Comparison of ENCODE assay signal across 23 cellular contexts in genomic region chr3:144516029-144516428, GRCh38.
"Had no signal": no experiment of that assay in that cellular context is flagged by ENCODE, and none has a peak within 500 bp of the region (broad histone marks: within the 10 kb centered on the region; RNA-seq: fewer than 3 reads in every experiment).

No MANE protein-coding gene starts in this region.

- H3K4me3 Mint-ChIP-seq: activated B cell treated with CpG ODN at 0.5 μM for 24 hours; activated CD4-positive, alpha-beta memory T cell treated with anti-CD3 and anti-CD28 coated beads for 36 hours; activated CD4-positive, alpha-beta T cell treated with anti-CD3 and anti-CD28 coated beads, Interleukin-2, amount 10 ng/mL, durations not matched to agents 24 days and 14 days; activated naive CD8-positive, alpha-beta T cell treated with anti-CD3 and anti-CD28 coated beads, Interleukin-2, amount 50 U/mL, for 24 hours; activated T-cell treated with anti-CD3 and anti-CD28 coated beads, Interleukin-2, amount 50 U/mL, for 4 hours; central memory CD8-positive, alpha-beta T cell; T-cell had no signal

- H3K4me3 ChIP-seq: PC-9 had no signal

- DNase-seq: activated B cell treated with CpG ODN at 0.5 μM for 24 hours; activated CD4-positive, alpha-beta memory T cell treated with anti-CD3 and anti-CD28 coated beads for 36 hours; activated CD4-positive, alpha-beta T cell treated with anti-CD3 and anti-CD28 coated beads for 1 hour; activated CD4-positive, alpha-beta T cell treated with anti-CD3 and anti-CD28 coated beads, Interleukin-2, amount 10 ng/mL, durations not matched to agents 24 days and 14 days; activated CD8-positive, alpha-beta memory T cell treated with anti-CD3 and anti-CD28 coated beads for 24 hours; activated effector memory CD4-positive, alpha-beta T cell treated with anti-CD3 and anti-CD28 coated beads, Interleukin-2, amount 50 U/mL, for 16 hours; activated naive CD4-positive, alpha-beta T cell treated with Interleukin-2 at 50 U/mL for 16 hours; activated naive CD8-positive, alpha-beta T cell treated with anti-CD3 and anti-CD28 coated beads, Interleukin-2, amount 50 U/mL, for 24 hours; activated T-cell treated with anti-CD3 and anti-CD28 coated beads, Interleukin-2, amount 50 U/mL, for 4 hours; anterior cingulate cortex; NCI-H1048; NCI-H146; NCI-H187 treated with DMSO at 0.1 percent for 48 hours; NCI-H2081 treated with DMSO at 0.1 percent for 48 hours; NCI-H446; NCI-H524; PC-9; SIG-M5; T-cell; T-helper 2 cell; T1000 had no signal

- H3K9me3 Mint-ChIP-seq: activated B cell treated with CpG ODN at 0.5 μM for 24 hours; activated CD4-positive, alpha-beta memory T cell treated with anti-CD3 and anti-CD28 coated beads for 36 hours; activated CD4-positive, alpha-beta T cell treated with anti-CD3 and anti-CD28 coated beads, Interleukin-2, amount 10 ng/mL, durations not matched to agents 24 days and 14 days; activated naive CD8-positive, alpha-beta T cell treated with anti-CD3 and anti-CD28 coated beads, Interleukin-2, amount 50 U/mL, for 24 hours; activated T-cell treated with anti-CD3 and anti-CD28 coated beads, Interleukin-2, amount 50 U/mL, for 4 hours; central memory CD8-positive, alpha-beta T cell; T-cell had no signal

- H3K4me1 Mint-ChIP-seq: activated B cell treated with CpG ODN at 0.5 μM for 24 hours; activated CD4-positive, alpha-beta T cell treated with anti-CD3 and anti-CD28 coated beads, Interleukin-2, amount 10 ng/mL, durations not matched to agents 24 days and 14 days; activated naive CD8-positive, alpha-beta T cell treated with anti-CD3 and anti-CD28 coated beads, Interleukin-2, amount 50 U/mL, for 24 hours; central memory CD8-positive, alpha-beta T cell; T-cell had no signal

- H2AFZ ChIP-seq: PC-9 had no signal

- H3K27ac ChIP-seq: PC-9 had no signal

- H3K36me3 Mint-ChIP-seq: activated CD4-positive, alpha-beta memory T cell treated with anti-CD3 and anti-CD28 coated beads for 36 hours; activated naive CD4-positive, alpha-beta T cell treated with anti-CD3 and anti-CD28 coated beads, Interleukin-2, amount 50 U/mL, for 72 hours; T-cell had no signal

- H3K4me2 ChIP-seq: PC-9 had no signal

- H3K27me3 Mint-ChIP-seq: activated B cell treated with CpG ODN at 0.5 μM for 24 hours; activated CD4-positive, alpha-beta memory T cell treated with anti-CD3 and anti-CD28 coated beads for 36 hours; activated CD4-positive, alpha-beta T cell treated with anti-CD3 and anti-CD28 coated beads, Interleukin-2, amount 10 ng/mL, durations not matched to agents 24 days and 14 days; activated naive CD8-positive, alpha-beta T cell treated with anti-CD3 and anti-CD28 coated beads, Interleukin-2, amount 50 U/mL, for 24 hours; central memory CD8-positive, alpha-beta T cell had no signal

- H3K27ac Mint-ChIP-seq: activated B cell treated with CpG ODN at 0.5 μM for 24 hours; activated CD4-positive, alpha-beta memory T cell treated with anti-CD3 and anti-CD28 coated beads for 36 hours; activated CD4-positive, alpha-beta T cell treated with anti-CD3 and anti-CD28 coated beads, Interleukin-2, amount 10 ng/mL, durations not matched to agents 24 days and 14 days; activated naive CD4-positive, alpha-beta T cell treated with anti-CD3 and anti-CD28 coated beads, Interleukin-2, amount 50 U/mL, for 72 hours; activated naive CD8-positive, alpha-beta T cell treated with anti-CD3 and anti-CD28 coated beads, Interleukin-2, amount 50 U/mL, for 24 hours; T-cell had no signal

- ATAC-seq: activated naive CD4-positive, alpha-beta T cell treated with anti-CD3 and anti-CD28 coated beads, Interleukin-2, amount 50 U/mL, for 72 hours; activated naive CD8-positive, alpha-beta T cell treated with anti-CD3 and anti-CD28 coated beads, Interleukin-2, amount 50 U/mL, for 24 hours; activated T-cell treated with anti-CD3 and anti-CD28 coated beads, Interleukin-2, amount 50 U/mL, for 4 hours; T-cell had no signal
